ENCODE assay signal across 8 cellular contexts in genomic region chr3:69410301-69410700, GRCh38. TPM values are rescaled to one million over a fixed set of nuclear protein-coding genes. Genes with fewer than 3 reads are reported as not detected.
A peak's percentile ranks its signal among the peaks of the same experiment; 100 is the strongest.
DNase-seq lines count a peak whose midpoint lies in the region; ATAC-seq and TF ChIP-seq lines count a peak whose summit lies in the region.

No MANE protein-coding gene starts in this region.

- no peak overlapping the region for H3K27ac Mint-ChIP-seq in WTC11

- no peaks in the 10 kb centered on the region for H3K27me3 Mint-ChIP-seq in WTC11 (ENCODE audit: low read depth)

- peaks cover 23% of the 10 kb centered on the region for H3K4me1 Mint-ChIP-seq in WTC11

- POLR2A ChIA-PET in WTC11 (lab: Charles Lee), result no interaction called here

- peaks cover under 1% of the 10 kb centered on the region for H3K9me3 Mint-ChIP-seq in WTC11

- TF ChIP-seq CTCF in WTC11 (IDR thresholded peaks at IDR 0.05), result peak; percentile 61

- no peak overlapping the region for H3K4me3 Mint-ChIP-seq in WTC11

- H3K36me3 Mint-ChIP-seq in WTC11, result peaks cover 3% of the 10 kb centered on the region

- CTCF ChIA-PET in WTC11 (lab: Charles Lee), result interaction anchor here (0.7 to 2.5 kb wide), 26 partner anchors 9 to 288 kb away, joined by 3 to 19 read pairs (median 4); partner anchors contain the start of genes FRMD4B and LMOD3

- DNase-seq in activated gamma-delta T cell treated with Interleukin-2 at 50 U/mL for 16 hours, result peak; percentile 52
- no peak for DNase-seq in activated gamma-delta T cell (lab: John Stamatoyannopoulos, UW)
- DNase-seq in NCI-H2107 treated with DMSO at 0.1 percent for 48 hours (lab: John Stamatoyannopoulos, UW; ENCODE audit: unreplicated experiment), result peak; percentile 37
- DNase-seq in WTC11 (ENCODE audit: low spot score), result peak; percentile 65
- peak; percentile 38 for DNase-seq in central memory CD4-positive, alpha-beta T cell
- peak; percentile 69 for DNase-seq in left lobe of liver (ENCODE audit: low spot score)
- DNase-seq in stimulated activated CD4-positive, alpha-beta T cell treated with anti-CD3 and anti-CD28 coated beads, Interleukin-4, amount 100 ng/mL, for 48 hours (ENCODE audit: low read depth in 2 of 2), result peak; percentile 52 to 61

- ATAC-seq in HG02759 (IDR thresholded peaks at IDR 0.05; ENCODE audit: unreplicated experiment) (peak; percentile 99), WTC11 (peak; percentile 92), left lobe of liver (peak; percentile 96)

TF ChIP-seq in WTC11, 78 proteins besides CTCF, POLR2A, EP300 and RAD21:
- no peak for TF ChIP-seq JUN (CRISPR knock-in tag; IDR thresholded peaks at IDR 0.05)
- TF ChIP-seq AR (CRISPR knock-in tag; IDR thresholded peaks at IDR 0.05), result no peak
- TF ChIP-seq TEAD1 (CRISPR knock-in tag; IDR thresholded peaks at IDR 0.05), result no peak
- no peak for TF ChIP-seq ZNF423 (CRISPR knock-in tag; IDR thresholded peaks at IDR 0.05)
- TF ChIP-seq RELA (CRISPR knock-in tag; IDR thresholded peaks at IDR 0.05; ENCODE audit: borderline replicate concordance), result no peak
- no peak for TF ChIP-seq IRF2 (CRISPR knock-in tag; IDR thresholded peaks at IDR 0.05; ENCODE audit: borderline replicate concordance, low read depth)
- TF ChIP-seq ZNF317 (CRISPR knock-in tag; IDR thresholded peaks at IDR 0.05; ENCODE audit: borderline replicate concordance, low read depth), result no peak
- TF ChIP-seq CREM (CRISPR knock-in tag; IDR thresholded peaks at IDR 0.05), result no peak
- no peak for TF ChIP-seq ARID4B (CRISPR knock-in tag; IDR thresholded peaks at IDR 0.05; ENCODE audit: borderline replicate concordance)
- TF ChIP-seq ZNF263 (CRISPR knock-in tag; IDR thresholded peaks at IDR 0.05; ENCODE audit: low read depth), result no peak
- TF ChIP-seq MAX (CRISPR knock-in tag; IDR thresholded peaks at IDR 0.05), result no peak
- no peak for TF ChIP-seq HMGA2 (CRISPR knock-in tag; IDR thresholded peaks at IDR 0.05)

RNA-seq across cellular contexts. Expression of gene FRMD4B, which starts 24.4 kb away (rescaled TPM):
- total RNA-seq in WTC11 (2021), result 4.0 to 6.7 TPM (median 5.9 TPM) in 3 replicates
- 12.8 TPM for total RNA-seq in left lobe of liver
